ENCODE assay signal across 2 cellular contexts in genomic region chr2:108189316-108189715, GRCh38.
TF ChIP-seq lines count a peak whose summit lies in the region.

No MANE protein-coding gene starts in this region.

TF ChIP-seq in SK-N-SH treated with all-trans-retinoic acid at 6 μM for 48 hours, 23 proteins besides CTCF, POLR2A, EP300 and RAD21 (continued from another document):
- TF ChIP-seq, protein P1, sequence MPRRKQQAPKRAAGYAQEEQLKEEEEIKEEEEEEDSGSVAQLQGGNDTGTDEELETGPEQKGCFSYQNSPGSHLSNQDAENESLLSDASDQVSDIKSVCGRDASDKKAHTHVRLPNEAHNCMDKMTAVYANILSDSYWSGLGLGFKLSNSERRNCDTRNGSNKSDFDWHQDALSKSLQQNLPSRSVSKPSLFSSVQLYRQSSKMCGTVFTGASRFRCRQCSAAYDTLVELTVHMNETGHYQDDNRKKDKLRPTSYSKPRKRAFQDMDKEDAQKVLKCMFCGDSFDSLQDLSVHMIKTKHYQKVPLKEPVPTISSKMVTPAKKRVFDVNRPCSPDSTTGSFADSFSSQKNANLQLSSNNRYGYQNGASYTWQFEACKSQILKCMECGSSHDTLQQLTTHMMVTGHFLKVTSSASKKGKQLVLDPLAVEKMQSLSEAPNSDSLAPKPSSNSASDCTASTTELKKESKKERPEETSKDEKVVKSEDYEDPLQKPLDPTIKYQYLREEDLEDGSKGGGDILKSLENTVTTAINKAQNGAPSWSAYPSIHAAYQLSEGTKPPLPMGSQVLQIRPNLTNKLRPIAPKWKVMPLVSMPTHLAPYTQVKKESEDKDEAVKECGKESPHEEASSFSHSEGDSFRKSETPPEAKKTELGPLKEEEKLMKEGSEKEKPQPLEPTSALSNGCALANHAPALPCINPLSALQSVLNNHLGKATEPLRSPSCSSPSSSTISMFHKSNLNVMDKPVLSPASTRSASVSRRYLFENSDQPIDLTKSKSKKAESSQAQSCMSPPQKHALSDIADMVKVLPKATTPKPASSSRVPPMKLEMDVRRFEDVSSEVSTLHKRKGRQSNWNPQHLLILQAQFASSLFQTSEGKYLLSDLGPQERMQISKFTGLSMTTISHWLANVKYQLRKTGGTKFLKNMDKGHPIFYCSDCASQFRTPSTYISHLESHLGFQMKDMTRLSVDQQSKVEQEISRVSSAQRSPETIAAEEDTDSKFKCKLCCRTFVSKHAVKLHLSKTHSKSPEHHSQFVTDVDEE (CRISPR knock-in tag; IDR thresholded peaks at IDR 0.05): no peak
- TF ChIP-seq PATZ1 (CRISPR knock-in tag; IDR thresholded peaks at IDR 0.05; ENCODE audit: borderline replicate concordance): no peak
- TF ChIP-seq, protein P2, sequence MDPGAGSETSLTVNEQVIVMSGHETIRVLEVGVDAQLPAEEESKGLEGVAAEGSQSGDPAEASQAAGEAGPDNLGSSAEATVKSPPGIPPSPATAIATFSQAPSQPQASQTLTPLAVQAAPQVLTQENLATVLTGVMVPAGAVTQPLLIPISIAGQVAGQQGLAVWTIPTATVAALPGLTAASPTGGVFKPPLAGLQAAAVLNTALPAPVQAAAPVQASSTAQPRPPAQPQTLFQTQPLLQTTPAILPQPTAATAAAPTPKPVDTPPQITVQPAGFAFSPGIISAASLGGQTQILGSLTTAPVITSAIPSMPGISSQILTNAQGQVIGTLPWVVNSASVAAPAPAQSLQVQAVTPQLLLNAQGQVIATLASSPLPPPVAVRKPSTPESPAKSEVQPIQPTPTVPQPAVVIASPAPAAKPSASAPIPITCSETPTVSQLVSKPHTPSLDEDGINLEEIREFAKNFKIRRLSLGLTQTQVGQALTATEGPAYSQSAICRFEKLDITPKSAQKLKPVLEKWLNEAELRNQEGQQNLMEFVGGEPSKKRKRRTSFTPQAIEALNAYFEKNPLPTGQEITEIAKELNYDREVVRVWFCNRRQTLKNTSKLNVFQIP (CRISPR knock-in tag; IDR thresholded peaks at IDR 0.05; ENCODE audit: borderline replicate concordance, low read depth): no peak
- no peak for TF ChIP-seq TCF4 (CRISPR knock-in tag; IDR thresholded peaks at IDR 0.05; ENCODE audit: borderline replicate concordance)
- no peak for TF ChIP-seq BACH2 (CRISPR knock-in tag; IDR thresholded peaks at IDR 0.05; ENCODE audit: borderline replicate concordance)
- TF ChIP-seq ISL1 (CRISPR knock-in tag; IDR thresholded peaks at IDR 0.05): no peak

TF ChIP-seq in SK-N-SH, 30 proteins besides CTCF, POLR2A, EP300 and RAD21 (continued from another document):
- TF ChIP-seq, protein P3, sequence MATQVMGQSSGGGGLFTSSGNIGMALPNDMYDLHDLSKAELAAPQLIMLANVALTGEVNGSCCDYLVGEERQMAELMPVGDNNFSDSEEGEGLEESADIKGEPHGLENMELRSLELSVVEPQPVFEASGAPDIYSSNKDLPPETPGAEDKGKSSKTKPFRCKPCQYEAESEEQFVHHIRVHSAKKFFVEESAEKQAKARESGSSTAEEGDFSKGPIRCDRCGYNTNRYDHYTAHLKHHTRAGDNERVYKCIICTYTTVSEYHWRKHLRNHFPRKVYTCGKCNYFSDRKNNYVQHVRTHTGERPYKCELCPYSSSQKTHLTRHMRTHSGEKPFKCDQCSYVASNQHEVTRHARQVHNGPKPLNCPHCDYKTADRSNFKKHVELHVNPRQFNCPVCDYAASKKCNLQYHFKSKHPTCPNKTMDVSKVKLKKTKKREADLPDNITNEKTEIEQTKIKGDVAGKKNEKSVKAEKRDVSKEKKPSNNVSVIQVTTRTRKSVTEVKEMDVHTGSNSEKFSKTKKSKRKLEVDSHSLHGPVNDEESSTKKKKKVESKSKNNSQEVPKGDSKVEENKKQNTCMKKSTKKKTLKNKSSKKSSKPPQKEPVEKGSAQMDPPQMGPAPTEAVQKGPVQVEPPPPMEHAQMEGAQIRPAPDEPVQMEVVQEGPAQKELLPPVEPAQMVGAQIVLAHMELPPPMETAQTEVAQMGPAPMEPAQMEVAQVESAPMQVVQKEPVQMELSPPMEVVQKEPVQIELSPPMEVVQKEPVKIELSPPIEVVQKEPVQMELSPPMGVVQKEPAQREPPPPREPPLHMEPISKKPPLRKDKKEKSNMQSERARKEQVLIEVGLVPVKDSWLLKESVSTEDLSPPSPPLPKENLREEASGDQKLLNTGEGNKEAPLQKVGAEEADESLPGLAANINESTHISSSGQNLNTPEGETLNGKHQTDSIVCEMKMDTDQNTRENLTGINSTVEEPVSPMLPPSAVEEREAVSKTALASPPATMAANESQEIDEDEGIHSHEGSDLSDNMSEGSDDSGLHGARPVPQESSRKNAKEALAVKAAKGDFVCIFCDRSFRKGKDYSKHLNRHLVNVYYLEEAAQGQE (IDR thresholded peaks at IDR 0.05; ENCODE audit: low read depth, low read length): no peak
- TF ChIP-seq YY1 (IDR thresholded peaks at IDR 0.05; ENCODE audit: low read depth) (no peak), ELF1 (IDR thresholded peaks at IDR 0.05) (no peak), MEF2A (IDR thresholded peaks at IDR 0.05; ENCODE audit: borderline replicate concordance, low read depth) (no peak), CHD2 (IDR thresholded peaks at IDR 0.05; ENCODE audit: low read length, partially characterized antibody) (no peak), EZH2phosphoT487 (IDR thresholded peaks at IDR 0.05; ENCODE audit: borderline replicate concordance, low read depth) (no peak), POLR2AphosphoS5 (IDR thresholded peaks at IDR 0.05; ENCODE audit: low read depth, low read length) (no peak), RCOR1 (IDR thresholded peaks at IDR 0.05; ENCODE audit: low read length) (no peak)
- TF ChIP-seq, protein P4, sequence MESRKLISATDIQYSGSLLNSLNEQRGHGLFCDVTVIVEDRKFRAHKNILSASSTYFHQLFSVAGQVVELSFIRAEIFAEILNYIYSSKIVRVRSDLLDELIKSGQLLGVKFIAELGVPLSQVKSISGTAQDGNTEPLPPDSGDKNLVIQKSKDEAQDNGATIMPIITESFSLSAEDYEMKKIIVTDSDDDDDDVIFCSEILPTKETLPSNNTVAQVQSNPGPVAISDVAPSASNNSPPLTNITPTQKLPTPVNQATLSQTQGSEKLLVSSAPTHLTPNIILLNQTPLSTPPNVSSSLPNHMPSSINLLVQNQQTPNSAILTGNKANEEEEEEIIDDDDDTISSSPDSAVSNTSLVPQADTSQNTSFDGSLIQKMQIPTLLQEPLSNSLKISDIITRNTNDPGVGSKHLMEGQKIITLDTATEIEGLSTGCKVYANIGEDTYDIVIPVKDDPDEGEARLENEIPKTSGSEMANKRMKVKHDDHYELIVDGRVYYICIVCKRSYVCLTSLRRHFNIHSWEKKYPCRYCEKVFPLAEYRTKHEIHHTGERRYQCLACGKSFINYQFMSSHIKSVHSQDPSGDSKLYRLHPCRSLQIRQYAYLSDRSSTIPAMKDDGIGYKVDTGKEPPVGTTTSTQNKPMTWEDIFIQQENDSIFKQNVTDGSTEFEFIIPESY (IDR thresholded peaks at IDR 0.05; ENCODE audit: borderline replicate concordance, low read depth): no peak
- TF ChIP-seq, protein P5, sequence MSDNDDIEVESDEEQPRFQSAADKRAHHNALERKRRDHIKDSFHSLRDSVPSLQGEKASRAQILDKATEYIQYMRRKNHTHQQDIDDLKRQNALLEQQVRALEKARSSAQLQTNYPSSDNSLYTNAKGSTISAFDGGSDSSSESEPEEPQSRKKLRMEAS (IDR thresholded peaks at IDR 0.05; ENCODE audit: low read depth): no peak
- TF ChIP-seq, protein P6, sequence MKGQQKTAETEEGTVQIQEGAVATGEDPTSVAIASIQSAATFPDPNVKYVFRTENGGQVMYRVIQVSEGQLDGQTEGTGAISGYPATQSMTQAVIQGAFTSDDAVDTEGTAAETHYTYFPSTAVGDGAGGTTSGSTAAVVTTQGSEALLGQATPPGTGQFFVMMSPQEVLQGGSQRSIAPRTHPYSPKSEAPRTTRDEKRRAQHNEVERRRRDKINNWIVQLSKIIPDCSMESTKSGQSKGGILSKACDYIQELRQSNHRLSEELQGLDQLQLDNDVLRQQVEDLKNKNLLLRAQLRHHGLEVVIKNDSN (IDR thresholded peaks at IDR 0.05; ENCODE audit: borderline replicate concordance, low read depth): no peak
